In genomic region chr14:72423957-72424356, GRCh38 we compare ENCODE assay signal across 34 cellular contexts.
"Had no signal": no experiment of that assay in that cellular context is flagged by ENCODE, and none has a peak within 500 bp of the region (broad histone marks: within the 10 kb centered on the region; RNA-seq: fewer than 3 reads in every experiment).

No MANE protein-coding gene starts in this region.

- H3K4me3 ChIP-seq: MG63 had no signal

- H3K27me3 ChIP-seq: MG63 had no signal

- H3K27ac ChIP-seq: KMS-11 had no signal

- H3K9ac ChIP-seq: KMS-11 had no signal

- H3K9me3 ChIP-seq: MG63 had no signal

- DNase-seq: Karpas-422, Kasumi-1, KG1, MG63, MM.1S, MV-4-11, NCI-H1048, NCI-H1092, NCI-H1092 treated with DMSO at 0.1 percent for 48 hours, NCI-H1105, NCI-H1105 treated with DMSO at 0.1 percent for 48 hours, NCI-H1417, NCI-H1417 treated with DMSO at 0.1 percent for 48 hours, NCI-H1436, NCI-H1436 treated with DMSO at 0.1 percent for 48 hours, NCI-H146, NCI-H1694, NCI-H1694 treated with DMSO at 0.1 percent for 48 hours, NCI-H187, NCI-H187 treated with DMSO at 0.1 percent for 48 hours, NCI-H1930, NCI-H2029, NCI-H2029 treated with DMSO at 0.1 percent for 48 hours, NCI-H2081, NCI-H2081 treated with DMSO at 0.1 percent for 48 hours, NCI-H2107, NCI-H2171, NCI-H2171 treated with DMSO at 0.1 percent for 48 hours, NCI-H2227 treated with DMSO at 0.1 percent for 48 hours, NCI-H226, NCI-H345, NCI-H446, NCI-H446 treated with DMSO at 0.1 percent for 48 hours had no signal

- H3K4me2 ChIP-seq: KMS-11 had no signal

- H3K36me3 ChIP-seq: MG63 had no signal
